In the genomic region with DNA sequence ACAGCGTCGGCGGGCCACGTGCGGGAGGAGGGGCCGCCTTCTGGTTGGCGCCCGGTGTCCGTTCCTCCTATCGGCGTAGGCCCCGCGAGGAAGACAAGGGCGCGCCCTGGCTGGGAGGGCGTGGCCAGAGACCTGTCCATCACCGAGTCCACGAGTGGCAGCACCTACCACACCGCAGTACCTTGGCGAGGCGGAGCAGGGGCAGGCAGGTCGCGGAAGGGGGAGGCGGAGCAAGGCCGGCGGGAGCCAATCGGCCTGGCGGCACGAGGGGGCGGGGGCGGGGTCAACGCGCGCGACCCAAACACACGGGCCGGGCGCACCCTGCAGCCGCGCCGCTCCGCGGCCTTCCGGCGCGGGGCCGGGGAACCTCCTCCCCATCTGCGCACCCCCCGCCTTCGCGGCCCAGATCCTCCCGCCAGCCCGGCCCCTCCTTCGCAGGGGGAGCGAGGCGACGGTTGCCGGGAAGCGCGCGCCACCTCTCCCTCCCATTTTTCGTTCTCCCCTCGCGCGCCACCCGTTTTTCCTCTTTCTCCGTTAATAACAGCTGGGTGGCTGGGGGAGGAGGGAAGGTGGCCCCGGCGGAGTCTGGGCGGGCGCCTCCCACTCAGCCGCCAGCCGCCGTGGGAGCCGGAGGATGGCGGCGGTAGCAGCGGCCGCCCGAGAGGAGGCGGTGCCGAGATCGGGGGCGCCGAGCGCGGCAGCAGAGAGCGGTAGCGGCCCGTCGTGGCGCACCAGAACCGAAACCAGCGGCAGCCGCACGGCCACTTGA, we compare ENCODE assay signal across 1 cellular context.
TF ChIP-seq lines count a peak whose summit lies in the region.

Gene ZNRF2 (plus strand): TSS at position 300 of the 769 bp plus-strand sequence. CDS start 761 bp downstream, outside the sequence.

TF ChIP-seq in WTC11, 78 proteins besides CTCF, POLR2A, EP300 and RAD21 (continued from another document and continues in another):
- no peak for TF ChIP-seq ZNF532 (CRISPR knock-in tag; IDR thresholded peaks at IDR 0.05; ENCODE audit: borderline replicate concordance)
- no peak for TF ChIP-seq ZSCAN18 (CRISPR knock-in tag; IDR thresholded peaks at IDR 0.05)
- TF ChIP-seq, protein P1, sequence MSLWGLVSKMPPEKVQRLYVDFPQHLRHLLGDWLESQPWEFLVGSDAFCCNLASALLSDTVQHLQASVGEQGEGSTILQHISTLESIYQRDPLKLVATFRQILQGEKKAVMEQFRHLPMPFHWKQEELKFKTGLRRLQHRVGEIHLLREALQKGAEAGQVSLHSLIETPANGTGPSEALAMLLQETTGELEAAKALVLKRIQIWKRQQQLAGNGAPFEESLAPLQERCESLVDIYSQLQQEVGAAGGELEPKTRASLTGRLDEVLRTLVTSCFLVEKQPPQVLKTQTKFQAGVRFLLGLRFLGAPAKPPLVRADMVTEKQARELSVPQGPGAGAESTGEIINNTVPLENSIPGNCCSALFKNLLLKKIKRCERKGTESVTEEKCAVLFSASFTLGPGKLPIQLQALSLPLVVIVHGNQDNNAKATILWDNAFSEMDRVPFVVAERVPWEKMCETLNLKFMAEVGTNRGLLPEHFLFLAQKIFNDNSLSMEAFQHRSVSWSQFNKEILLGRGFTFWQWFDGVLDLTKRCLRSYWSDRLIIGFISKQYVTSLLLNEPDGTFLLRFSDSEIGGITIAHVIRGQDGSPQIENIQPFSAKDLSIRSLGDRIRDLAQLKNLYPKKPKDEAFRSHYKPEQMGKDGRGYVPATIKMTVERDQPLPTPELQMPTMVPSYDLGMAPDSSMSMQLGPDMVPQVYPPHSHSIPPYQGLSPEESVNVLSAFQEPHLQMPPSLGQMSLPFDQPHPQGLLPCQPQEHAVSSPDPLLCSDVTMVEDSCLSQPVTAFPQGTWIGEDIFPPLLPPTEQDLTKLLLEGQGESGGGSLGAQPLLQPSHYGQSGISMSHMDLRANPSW (CRISPR knock-in tag; conservative IDR thresholded peaks at IDR 0.05; ENCODE audit: low read depth) = no peak
- no peak for TF ChIP-seq ATF2 (CRISPR knock-in tag; IDR thresholded peaks at IDR 0.05; ENCODE audit: borderline replicate concordance, low read depth)
- TF ChIP-seq MXD4 (CRISPR knock-in tag; IDR thresholded peaks at IDR 0.05; ENCODE audit: borderline replicate concordance) = no peak
- TF ChIP-seq NR3C1 (CRISPR knock-in tag; conservative IDR thresholded peaks at IDR 0.05; ENCODE audit: low read depth) = no peak
- TF ChIP-seq FOXJ3 (CRISPR knock-in tag; IDR thresholded peaks at IDR 0.05; ENCODE audit: borderline replicate concordance) = no peak
- no peak for TF ChIP-seq EMX1 (CRISPR knock-in tag; IDR thresholded peaks at IDR 0.05)
- peak; percentile 65; the same call in 1 of the 2 replicates for TF ChIP-seq ETV6 (CRISPR knock-in tag; IDR thresholded peaks at IDR 0.05)
- TF ChIP-seq CREM (CRISPR knock-in tag; IDR thresholded peaks at IDR 0.05) = no peak; the same call in 1 of the 2 replicates
- no peak for TF ChIP-seq NR1H2 (CRISPR knock-in tag; IDR thresholded peaks at IDR 0.05)
- no peak; the same call in 1 of the 2 replicates for TF ChIP-seq ZBTB21 (CRISPR knock-in tag; IDR thresholded peaks at IDR 0.05; ENCODE audit: borderline replicate concordance)
- no peak for TF ChIP-seq JUN (CRISPR knock-in tag; IDR thresholded peaks at IDR 0.05)
- TF ChIP-seq, protein P2, sequence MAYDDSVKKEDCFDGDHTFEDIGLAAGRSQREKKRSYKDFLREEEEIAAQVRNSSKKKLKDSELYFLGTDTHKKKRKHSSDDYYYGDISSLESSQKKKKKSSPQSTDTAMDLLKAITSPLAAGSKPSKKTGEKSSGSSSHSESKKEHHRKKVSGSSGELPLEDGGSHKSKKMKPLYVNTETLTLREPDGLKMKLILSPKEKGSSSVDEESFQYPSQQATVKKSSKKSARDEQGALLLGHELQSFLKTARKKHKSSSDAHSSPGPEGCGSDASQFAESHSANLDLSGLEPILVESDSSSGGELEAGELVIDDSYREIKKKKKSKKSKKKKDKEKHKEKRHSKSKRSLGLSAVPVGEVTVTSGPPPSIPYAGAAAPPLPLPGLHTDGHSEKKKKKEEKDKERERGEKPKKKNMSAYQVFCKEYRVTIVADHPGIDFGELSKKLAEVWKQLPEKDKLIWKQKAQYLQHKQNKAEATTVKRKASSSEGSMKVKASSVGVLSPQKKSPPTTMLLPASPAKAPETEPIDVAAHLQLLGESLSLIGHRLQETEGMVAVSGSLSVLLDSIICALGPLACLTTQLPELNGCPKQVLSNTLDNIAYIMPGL (CRISPR knock-in tag; IDR thresholded peaks at IDR 0.05) = peak; percentile 98
- TF ChIP-seq ZMAT4 (CRISPR knock-in tag; IDR thresholded peaks at IDR 0.05) = no peak
- TF ChIP-seq E2F5 (CRISPR knock-in tag; IDR thresholded peaks at IDR 0.05) = no peak; the same call in 1 of the 2 replicates
- no peak for TF ChIP-seq ATF6 (CRISPR knock-in tag; IDR thresholded peaks at IDR 0.05)
- TF ChIP-seq, protein P3, sequence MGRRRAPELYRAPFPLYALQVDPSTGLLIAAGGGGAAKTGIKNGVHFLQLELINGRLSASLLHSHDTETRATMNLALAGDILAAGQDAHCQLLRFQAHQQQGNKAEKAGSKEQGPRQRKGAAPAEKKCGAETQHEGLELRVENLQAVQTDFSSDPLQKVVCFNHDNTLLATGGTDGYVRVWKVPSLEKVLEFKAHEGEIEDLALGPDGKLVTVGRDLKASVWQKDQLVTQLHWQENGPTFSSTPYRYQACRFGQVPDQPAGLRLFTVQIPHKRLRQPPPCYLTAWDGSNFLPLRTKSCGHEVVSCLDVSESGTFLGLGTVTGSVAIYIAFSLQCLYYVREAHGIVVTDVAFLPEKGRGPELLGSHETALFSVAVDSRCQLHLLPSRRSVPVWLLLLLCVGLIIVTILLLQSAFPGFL (CRISPR knock-in tag; IDR thresholded peaks at IDR 0.05; ENCODE audit: borderline replicate concordance) = no peak
- no peak for TF ChIP-seq JAZF1 (CRISPR knock-in tag; IDR thresholded peaks at IDR 0.05)
- no peak for TF ChIP-seq FOXP4 (CRISPR knock-in tag; IDR thresholded peaks at IDR 0.05)
- 0 out of 2 replicates have a peak, but pooled peaks have one; percentile 46 for TF ChIP-seq ELF4 (CRISPR knock-in tag; IDR thresholded peaks at IDR 0.05; ENCODE audit: low read depth)
- 0 out of 2 replicates have a peak, but pooled peaks have one; percentile 67 for TF ChIP-seq RELA (CRISPR knock-in tag; IDR thresholded peaks at IDR 0.05; ENCODE audit: borderline replicate concordance)
- TF ChIP-seq ZNF121 (CRISPR knock-in tag; IDR thresholded peaks at IDR 0.05) = no peak
- TF ChIP-seq, protein P4, sequence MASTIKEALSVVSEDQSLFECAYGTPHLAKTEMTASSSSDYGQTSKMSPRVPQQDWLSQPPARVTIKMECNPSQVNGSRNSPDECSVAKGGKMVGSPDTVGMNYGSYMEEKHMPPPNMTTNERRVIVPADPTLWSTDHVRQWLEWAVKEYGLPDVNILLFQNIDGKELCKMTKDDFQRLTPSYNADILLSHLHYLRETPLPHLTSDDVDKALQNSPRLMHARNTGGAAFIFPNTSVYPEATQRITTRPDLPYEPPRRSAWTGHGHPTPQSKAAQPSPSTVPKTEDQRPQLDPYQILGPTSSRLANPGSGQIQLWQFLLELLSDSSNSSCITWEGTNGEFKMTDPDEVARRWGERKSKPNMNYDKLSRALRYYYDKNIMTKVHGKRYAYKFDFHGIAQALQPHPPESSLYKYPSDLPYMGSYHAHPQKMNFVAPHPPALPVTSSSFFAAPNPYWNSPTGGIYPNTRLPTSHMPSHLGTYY (CRISPR knock-in tag; IDR thresholded peaks at IDR 0.05) = no peak
- no peak for TF ChIP-seq PRRX2 (CRISPR knock-in tag; IDR thresholded peaks at IDR 0.05)
- TF ChIP-seq HMGA2 (CRISPR knock-in tag; IDR thresholded peaks at IDR 0.05) = no peak
- TF ChIP-seq, protein P5, sequence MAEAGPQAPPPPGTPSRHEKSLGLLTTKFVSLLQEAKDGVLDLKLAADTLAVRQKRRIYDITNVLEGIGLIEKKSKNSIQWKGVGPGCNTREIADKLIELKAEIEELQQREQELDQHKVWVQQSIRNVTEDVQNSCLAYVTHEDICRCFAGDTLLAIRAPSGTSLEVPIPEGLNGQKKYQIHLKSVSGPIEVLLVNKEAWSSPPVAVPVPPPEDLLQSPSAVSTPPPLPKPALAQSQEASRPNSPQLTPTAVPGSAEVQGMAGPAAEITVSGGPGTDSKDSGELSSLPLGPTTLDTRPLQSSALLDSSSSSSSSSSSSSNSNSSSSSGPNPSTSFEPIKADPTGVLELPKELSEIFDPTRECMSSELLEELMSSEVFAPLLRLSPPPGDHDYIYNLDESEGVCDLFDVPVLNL (CRISPR knock-in tag; IDR thresholded peaks at IDR 0.05; ENCODE audit: borderline replicate concordance, low read depth) = 0 out of 2 replicates have a peak, but pooled peaks have one; percentile 15
- TF ChIP-seq CBFB (CRISPR knock-in tag; IDR thresholded peaks at IDR 0.05; ENCODE audit: low read depth) = no peak
